ENCODE assay signal across 8 cellular contexts in genomic region chr16:4288148-4288921, GRCh38. TPM values are rescaled to one million over a fixed set of nuclear protein-coding genes. Genes with fewer than 3 reads are reported as not detected.
A peak's percentile ranks its signal among the peaks of the same experiment; 100 is the strongest.
DNase-seq lines count a peak whose midpoint lies in the region; ATAC-seq and TF ChIP-seq lines count a peak whose summit lies in the region.

No MANE protein-coding gene starts in this region.

- H3K27me3 ChIP-seq in PC-3 (ENCODE audit: low read length) (no peaks in the 10 kb centered on the region), osteoblast (ENCODE audit: insufficient read depth, low read length) (no peaks in the 10 kb centered on the region), testis (no peaks in the 10 kb centered on the region)

- ATAC-seq in HG02885 (IDR thresholded peaks at IDR 0.05; ENCODE audit: poor library complexity, unreplicated experiment) (peak; percentile 73), PC-3 (peak; percentile 65)
- ATAC-seq in activated T-cell treated with anti-CD3 and anti-CD28 coated beads, Interleukin-2, amount 50 U/mL, for 72 hours (replicated peaks in 1 of 2), result peak; percentile 96 to 98

- TF ChIP-seq CTCF in PC-3 (conservative IDR thresholded peaks at IDR 0.05; ENCODE audit: low read depth, low read length) (peak; percentile 88), fibroblast of pulmonary artery (IDR thresholded peaks at IDR 0.05; ENCODE audit: low read length, missing control alignments) (peak; percentile 94), osteoblast (IDR thresholded peaks at IDR 0.05; ENCODE audit: extremely low read depth, low read depth, low read length) (peak; percentile 80), testis (IDR thresholded peaks at IDR 0.05) (peak; percentile 69 to 91 (median 75))

- no peaks in the 10 kb centered on the region for H3K9me2 ChIP-seq in PC-3 (replicated peaks; ENCODE audit: low read length)

- peaks cover 5% of the 10 kb centered on the region for H3F3A ChIP-seq in PC-3 (ENCODE audit: low read length, unreplicated experiment)

- POLR2A ChIA-PET in PC-3 (lab: Charles Lee; ENCODE audit: unreplicated experiment), result interaction anchor here (0.6 kb wide), 1 partner anchor 83 kb away, joined by 4 read pairs; no protein-coding TSS in a partner anchor

- peak overlapping the region; percentile 64; the same call in 1 of the 2 replicates for H3K4me2 ChIP-seq in PC-3 (ENCODE audit: low read length)
- H3K4me2 ChIP-seq in osteoblast (ENCODE audit: insufficient read depth, low read length), result peak overlapping the region; percentile 70

- no peak overlapping the region for H3K9ac ChIP-seq in PC-3 (ENCODE audit: low read length)

- CTCF ChIA-PET in PC-3 (lab: Charles Lee), result interaction anchor here (0.7 to 1.0 kb wide), 4 partner anchors 34 to 88 kb away, joined by 3 to 10 read pairs (median 4); no protein-coding TSS in a partner anchor

- H3K4me3 Mint-ChIP-seq in activated T-cell treated with anti-CD3 and anti-CD28 coated beads, Interleukin-2, amount 50 U/mL, for 72 hours, result peak overlapping the region; percentile 48 to 54

- H2AFZ ChIP-seq in PC-3 (ENCODE audit: low read length) (peak overlapping the region; percentile 53; the same call in 1 of the 2 replicates), osteoblast (ENCODE audit: low read length) (peak overlapping the region; percentile 20)

- no peaks in the 10 kb centered on the region for H3K79me2 ChIP-seq in PC-3 (ENCODE audit: low read length)
- no peaks in the 10 kb centered on the region for H3K79me2 ChIP-seq in osteoblast (ENCODE audit: insufficient read depth, low read length)

- H3K27ac ChIP-seq in PC-3 (ENCODE audit: low read length) (no peak overlapping the region), osteoblast (ENCODE audit: low read depth, low read length) (no peak overlapping the region), testis (no peak overlapping the region)

- H3K36me3 Mint-ChIP-seq in activated T-cell treated with anti-CD3 and anti-CD28 coated beads, Interleukin-2, amount 50 U/mL, for 72 hours (ENCODE audit: insufficient read depth in 2 of 2), result no peaks in the 10 kb centered on the region

- peak; percentile 13 for DNase-seq in NCI-H1694 (lab: John Stamatoyannopoulos, UW)
- no peak for DNase-seq in NCI-H1694 treated with DMSO at 0.1 percent for 48 hours (lab: John Stamatoyannopoulos, UW)
- DNase-seq in PC-3, result peak; percentile 73
- DNase-seq in activated T-cell treated with anti-CD3 and anti-CD28 coated beads, Interleukin-2, amount 50 U/mL, for 72 hours, result peak; percentile 84 to 86
- peak; percentile 51 for DNase-seq in fibroblast of pulmonary artery (ENCODE audit: low read depth)
- DNase-seq in osteoblast (ENCODE audit: insufficient read length, low spot score, missing footprints), result peak; percentile 94
- peak; percentile 78 for DNase-seq in testis

- H3K36me3 ChIP-seq in PC-3 (ENCODE audit: low read depth, low read length), result no peaks in the 10 kb centered on the region
- no peaks in the 10 kb centered on the region for H3K36me3 ChIP-seq in osteoblast (ENCODE audit: insufficient read depth, low read length)
- H3K36me3 ChIP-seq in testis (ENCODE audit: low read depth, missing control alignments), result no peaks in the 10 kb centered on the region

- H3K4me1 ChIP-seq in PC-3 (ENCODE audit: insufficient read depth, low read length), result peaks cover 25% of the 10 kb centered on the region
- H3K4me1 ChIP-seq in osteoblast (ENCODE audit: insufficient read depth, low read length), result peaks cover 27% of the 10 kb centered on the region
- H3K4me1 ChIP-seq in testis, result peaks cover 9% of the 10 kb centered on the region

- peaks cover 19% of the 10 kb centered on the region for H3K27me3 Mint-ChIP-seq in activated T-cell treated with anti-CD3 and anti-CD28 coated beads, Interleukin-2, amount 50 U/mL, for 72 hours (ENCODE audit: low read depth)

- H4K20me1 ChIP-seq in PC-3 (ENCODE audit: low read length), result no peaks in the 10 kb centered on the region
- H4K20me1 ChIP-seq in osteoblast (ENCODE audit: insufficient read depth, low read length), result peaks cover 4% of the 10 kb centered on the region

- peaks cover 12% of the 10 kb centered on the region for H3K4me1 Mint-ChIP-seq in activated T-cell treated with anti-CD3 and anti-CD28 coated beads, Interleukin-2, amount 50 U/mL, for 72 hours (ENCODE audit: low read depth)

- no TSS peak for BruUV-seq in PC-3 (replicated peaks; lab: Mats Ljungman, UMichigan)

- no peak overlapping the region for H3K27ac Mint-ChIP-seq in activated T-cell treated with anti-CD3 and anti-CD28 coated beads, Interleukin-2, amount 50 U/mL, for 72 hours

- no peaks in the 10 kb centered on the region for H3K9me3 Mint-ChIP-seq in activated T-cell treated with anti-CD3 and anti-CD28 coated beads, Interleukin-2, amount 50 U/mL, for 72 hours

- H3K4me3 ChIP-seq in PC-3 (ENCODE audit: low read length) (peak overlapping the region; percentile 42; the same call in 1 of the 2 replicates), fibroblast of pulmonary artery (replicated peaks; ENCODE audit: low read depth, low read length) (no peak overlapping the region), osteoblast (ENCODE audit: insufficient read depth, low read length) (peak overlapping the region; percentile 45), testis (no peak overlapping the region)

- H3K9me3 ChIP-seq in PC-3 (ENCODE audit: low read length) (no peaks in the 10 kb centered on the region), osteoblast (ENCODE audit: low read depth, low read length) (no peaks in the 10 kb centered on the region), testis (no peaks in the 10 kb centered on the region)

- 35 to 36% methylated on average over 13 to 22 of the region's 22 CpGs for WGBS in testis, 2 donors

- intact Hi-C loops in PC-3 (cut with micrococcal nuclease), result loop anchor here (1.0 kb wide), 1 partner anchor 42 kb away; no protein-coding TSS in a partner anchor
- intact Hi-C loops in testis (cut with DNase I; ENCODE audit: low total_unique reads), result loop anchor here (5.0 kb wide), 1 partner anchor 39 kb away; no protein-coding TSS in a partner anchor

- TF ChIP-seq POLR2A in testis (IDR thresholded peaks at IDR 0.05), result no peak

RNA-seq across cellular contexts. Expression of gene TFAP4, which starts 15.5 kb away (rescaled TPM):
- total RNA-seq in PC-3 (2014; rRNA removed) (35.7 and 38.1 TPM in 2 replicates), osteoblast (6.5 and 9.1 TPM in 2 replicates), testis (1 to 10 TPM; 3.1 to 4.8 TPM)
- total RNA-seq in activated T-cell treated with anti-CD3 and anti-CD28 coated beads, Interleukin-2, amount 50 U/mL, for 72 hours, result 10 to 100 TPM; 17.8 to 27.2 TPM
- polyA plus RNA-seq in testis (ENCODE audit: insufficient read depth, low read depth, low replicate concordance), result 2.7 TPM

RNA-seq across cellular contexts. Expression of gene GLIS2, which starts 27.5 kb away (rescaled TPM):
- total RNA-seq in PC-3 (2014; rRNA removed) (2.1 and 5.9 TPM in 2 replicates), osteoblast (5.0 and 5.4 TPM in 2 replicates), testis (1 to 10 TPM; 4.8 to 6.7 TPM)
- 1 to 10 TPM; 1.3 to 1.7 TPM for total RNA-seq in activated T-cell treated with anti-CD3 and anti-CD28 coated beads, Interleukin-2, amount 50 U/mL, for 72 hours
- polyA plus RNA-seq in testis (ENCODE audit: insufficient read depth, low read depth, low replicate concordance), result 15.0 TPM

RNA-seq across cellular contexts. Expression of gene SRL, which starts 46.5 kb away (rescaled TPM):
- total RNA-seq in PC-3 (2014; rRNA removed) (not detected in 2 replicates), osteoblast (not detected in 2 replicates), testis (1 to 10 TPM; 1.5 to 2.5 TPM)
- total RNA-seq in activated T-cell treated with anti-CD3 and anti-CD28 coated beads, Interleukin-2, amount 50 U/mL, for 72 hours, result not detected
- 4.7 TPM for polyA plus RNA-seq in testis (ENCODE audit: insufficient read depth, low read depth, low replicate concordance)

Comparison
In these comparisons a context has a peak if more than half of its experiments do, and no peak if none do; other contexts are left out.
1. H3K4me3 ChIP-seq: peak in PC-3 (single experiment) and osteoblast (single experiment); none in fibroblast of pulmonary artery (single experiment) and testis (0 of 2).
2. Peak in every context shown above with its lines, with median percentiles within 50 percentile points of each other: ATAC-seq and CTCF ChIP-seq.